Comparison of ENCODE assay signal across 9 cellular contexts in genomic region chr9:92481029-92481633, GRCh38. TPM values are rescaled to one million over a fixed set of nuclear protein-coding genes. Genes with fewer than 3 reads are reported as not detected.
DNase-seq lines count a peak whose midpoint lies in the region; ATAC-seq and TF ChIP-seq lines count a peak whose summit lies in the region.
"Had no signal": no experiment of that assay in that cellular context is flagged by ENCODE, and none has a peak within 500 bp of the region (broad histone marks: within the 10 kb centered on the region; RNA-seq: fewer than 3 reads in every experiment).

No MANE protein-coding gene starts in this region.

- no peaks in the 10 kb centered on the region for H3K36me3 Mint-ChIP-seq in Caco-2 (ENCODE audit: insufficient read depth, unreplicated experiment)

- no peaks in the 10 kb centered on the region for H3K9me2 ChIP-seq in GM23248 (ENCODE audit: insufficient read depth)

- POLR2A ChIA-PET in Caco-2 (lab: Charles Lee): no interaction called here

- in situ Hi-C loops in GM23248 (cut with MboI): no loop called here

- H3K9ac ChIP-seq in GM23248: 0 out of 2 replicates have a peak overlapping the region, but pooled peaks have one; percentile 5

- no peaks in the 10 kb centered on the region for H3K9me3 Mint-ChIP-seq in Caco-2 (ENCODE audit: unreplicated experiment)

- TF ChIP-seq POLR2A in stomach (IDR thresholded peaks at IDR 0.05): no peak

- TF ChIP-seq EP300 in stomach (IDR thresholded peaks at IDR 0.05): no peak

- no peak overlapping the region for H3K4me3 Mint-ChIP-seq in Caco-2 (ENCODE audit: unreplicated experiment)

- H4K20me1 ChIP-seq in GM23248 (ENCODE audit: insufficient read depth): no peaks in the 10 kb centered on the region

- H3K36me3 ChIP-seq in GM23248 (ENCODE audit: low read depth) (no peaks in the 10 kb centered on the region), stomach (no peaks in the 10 kb centered on the region), Caco-2 (ENCODE audit: control insufficient read depth, insufficient read depth, low read length) (no peaks in the 10 kb centered on the region), MG63 (no peaks in the 10 kb centered on the region)

- WGBS in GM23248 (ENCODE audit: low coverage in 1 of 2, low lambda C conversion rate in 2 of 2, missing lambda C conversion rate in 2 of 2), 2 experiments: 19 to 28% methylated on average over 2 of the region's 2 CpGs
- 15 to 30% (median 29%) methylated on average over 2 of the region's 2 CpGs for WGBS in stomach, 5 donors

- intact Hi-C loops in head of caudate nucleus (cut with DNase I) (no loop called here), stomach (cut with DNase I; ENCODE audit: low total_unique reads) (no loop called here), Caco-2 (cut with micrococcal nuclease; ENCODE audit: unreplicated experiment) (no loop called here)

- TF ChIP-seq CTCF in stomach (IDR thresholded peaks at IDR 0.05) (no peak), Caco-2 (IDR thresholded peaks at IDR 0.05; ENCODE audit: insufficient read depth in 1 of 2, low read depth in 1 of 2, low read length in 1 of 2, severe bottlenecking in 1 of 2, unreplicated experiment in 1 of 2) (no peak)

- BruUV-seq in Caco-2 (replicated peaks; lab: Mats Ljungman, UMichigan): no TSS peak

- peak overlapping the region; percentile 37 for H2AFZ ChIP-seq in GM23248

- H3K27ac Mint-ChIP-seq in Caco-2 (ENCODE audit: unreplicated experiment): no peak overlapping the region

- peaks cover 28% of the 10 kb centered on the region for H3F3A ChIP-seq in GM23248 (ENCODE audit: insufficient read depth)

- CTCF ChIA-PET in Caco-2 (lab: Charles Lee): no interaction called here

- peaks cover 46% of the 10 kb centered on the region for H3K4me1 ChIP-seq in GM23248 (ENCODE audit: insufficient read depth)
- peaks cover 0 to 52% (median 31%) of the 10 kb centered on the region in 4 donors for H3K4me1 ChIP-seq in stomach
- peaks cover 6% of the 10 kb centered on the region; the same call in 1 of the 2 replicates for H3K4me1 ChIP-seq in Caco-2

- H3K4me2 ChIP-seq in GM23248 (ENCODE audit: unreplicated experiment): peak overlapping the region; percentile 63

- DNase-seq in GM23248 (peak; percentile 44), RPMI7951 (ENCODE audit: low read depth) (peak; percentile 47), head of caudate nucleus (peak in 30 of 42 donors; percentile 11 to 81 (median 49)), stomach (no peak), H4 (ENCODE audit: low spot score) (no peak), Caco-2 (no peak), MG63 (no peak)
- DNase-seq: stimulated activated CD4-positive, alpha-beta T cell treated with anti-CD3 and anti-CD28 coated beads, Interleukin-2, amount 100 ng/mL, for 24 hours had no signal

- ATAC-seq in HG02938 (IDR thresholded peaks at IDR 0.05; ENCODE audit: unreplicated experiment): no peak

- peak overlapping the region; percentile 34 for H3K27ac ChIP-seq in GM23248
- H3K27ac ChIP-seq in stomach: peak overlapping the region in 4 of 5 donors; percentile 69 to 82 (median 78)

- no peaks in the 10 kb centered on the region for H3K27me3 ChIP-seq in GM23248 (replicated peaks; ENCODE audit: insufficient read depth)
- no peaks in the 10 kb centered on the region for H3K27me3 ChIP-seq in stomach
- H3K27me3 ChIP-seq in Caco-2 (replicated peaks; ENCODE audit: control insufficient read depth, insufficient read depth, low read length): no peaks in the 10 kb centered on the region
- H3K27me3 ChIP-seq in MG63: no peaks in the 10 kb centered on the region

- no peaks in the 10 kb centered on the region for H3K79me2 ChIP-seq in GM23248 (ENCODE audit: insufficient read depth)

- peak overlapping the region; percentile 33; the same call in 1 of the 2 replicates for H3K4me3 ChIP-seq in GM23248
- H3K4me3 ChIP-seq in stomach: no peak overlapping the region
- H3K4me3 ChIP-seq in Caco-2 (ENCODE audit: low read depth, low read length): no peak overlapping the region
- no peak overlapping the region for H3K4me3 ChIP-seq in MG63

- H3K9me3 ChIP-seq in GM23248 (ENCODE audit: low read depth) (no peaks in the 10 kb centered on the region), stomach (no peaks in the 10 kb centered on the region), Caco-2 (no peaks in the 10 kb centered on the region), MG63 (no peaks in the 10 kb centered on the region)

- H3K27me3 Mint-ChIP-seq in Caco-2 (ENCODE audit: insufficient read depth, unreplicated experiment): no peaks in the 10 kb centered on the region

- H3K4me1 Mint-ChIP-seq in Caco-2 (ENCODE audit: low read depth, unreplicated experiment): peaks cover 9% of the 10 kb centered on the region

RNA-seq across cellular contexts. Expression of gene ASPN, which starts 1.2 kb away (rescaled TPM):
- total RNA-seq in GM23248 (2014; rRNA removed; shearing (Covaris generic)): 5.7 and 6.3 TPM in 2 replicates
- polyA plus RNA-seq in GM23248 (2016; fragmentation: Nextera tagmentation; extraction: Ambion mirVana): 5.1 and 5.3 TPM in 2 replicates
- total RNA-seq in RPMI7951 (2014; rRNA removed; shearing (Covaris generic)): 0.10 and 0.36 TPM in 2 replicates
- 100 to 1,000 TPM in 1 of 5 donors, 10 to 100 TPM in 1, 1 to 10 TPM in 2, under 1 TPM in 1; 0.29 to 179 (median 9.9) TPM for total RNA-seq in stomach
- polyA plus RNA-seq in stomach: 1 to 10 TPM; 1.2 to 8.7 (median 2.0) TPM
- not detected in 2 replicates for total RNA-seq in H4 (2014; rRNA removed; shearing (Covaris generic))
- not detected in 2 replicates for total RNA-seq in Caco-2 (2022)
- not detected in 2 replicates for total RNA-seq in MG63 (2014; rRNA removed; shearing (Covaris generic); ENCODE audit: low replicate concordance)

RNA-seq across cellular contexts. Expression of gene ECM2, which starts 54.7 kb away (rescaled TPM):
- total RNA-seq in GM23248 (2014; rRNA removed; shearing (Covaris generic)): 4.5 and 5.4 TPM in 2 replicates
- polyA plus RNA-seq in GM23248 (2016; fragmentation: Nextera tagmentation; extraction: Ambion mirVana) (2.4 and 2.8 TPM in 2 replicates), stomach (1 to 10 TPM in 1 of 3 donors, under 1 TPM in 2; 0.37 to 1.2 (median 0.90) TPM)
- total RNA-seq in RPMI7951 (2014; rRNA removed; shearing (Covaris generic)): 0.39 and 0.72 TPM in 2 replicates
- total RNA-seq in stomach (10 to 100 TPM in 1 of 5 donors, 1 to 10 TPM in 1, under 1 TPM in 1, not detected in 2; 0.14 to 22.6 (median 1.2) TPM), Caco-2 (2022) (not detected in 2 replicates)
- total RNA-seq in H4 (2014; rRNA removed; shearing (Covaris generic)): 2.0 and 5.2 TPM in 2 replicates
- total RNA-seq in MG63 (2014; rRNA removed; shearing (Covaris generic); ENCODE audit: low replicate concordance): 0.95 TPM in 1 of 2 replicates, not detected in the other

RNA-seq across cellular contexts. Expression of gene OMD, which starts 56.9 kb away (rescaled TPM):
- total RNA-seq in GM23248 (2014; rRNA removed; shearing (Covaris generic)): 0.11 TPM in 1 of 2 replicates, not detected in the other
- polyA plus RNA-seq in GM23248 (2016; fragmentation: Nextera tagmentation; extraction: Ambion mirVana) (0.13 and 0.14 TPM in 2 replicates), stomach (1 to 10 TPM in 2 of 3 donors, under 1 TPM in 1; 0.56 to 2.2 (median 1.2) TPM)
- not detected in 2 replicates for total RNA-seq in RPMI7951 (2014; rRNA removed; shearing (Covaris generic))
- total RNA-seq in stomach (10 to 100 TPM in 1 of 5 donors, 1 to 10 TPM in 4; 2.0 to 18.9 (median 5.3) TPM), Caco-2 (2022) (not detected in 2 replicates)
- total RNA-seq in H4 (2014; rRNA removed; shearing (Covaris generic)): 0.21 and 0.23 TPM in 2 replicates
- total RNA-seq in MG63 (2014; rRNA removed; shearing (Covaris generic); ENCODE audit: low replicate concordance): not detected in 2 replicates

Comparison
In these comparisons a context has a peak if more than half of its experiments do, and no peak if none do; other contexts are left out.
1. DNase-seq: peak in GM23248 (single experiment), RPMI7951 (single experiment) and head of caudate nucleus (30 of 42); none in stomach (single experiment), H4 (single experiment), Caco-2 (0 of 2) and MG63 (single experiment).